In the genomic region with DNA sequence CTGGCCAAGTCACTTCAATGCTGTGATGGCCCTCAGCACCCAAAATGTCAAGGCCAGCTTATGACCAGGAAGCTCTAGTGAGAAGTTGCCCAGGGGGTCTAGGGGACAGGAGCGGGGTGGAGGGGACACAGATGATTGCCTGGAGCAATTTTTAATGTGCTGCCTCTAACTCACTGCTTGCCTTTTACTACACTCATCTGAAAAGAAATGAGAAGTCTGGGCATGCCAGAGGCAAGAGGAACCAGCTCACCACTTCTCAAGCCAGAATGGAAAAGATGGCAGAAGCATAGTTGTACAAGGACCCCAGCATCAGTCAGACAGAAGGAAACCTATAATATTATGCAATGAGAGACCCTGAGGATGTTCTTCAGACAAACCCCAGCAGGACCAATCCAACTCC, we compare ENCODE assay signal across 2 cellular contexts.
TF ChIP-seq lines count a peak whose summit lies in the region.

No MANE protein-coding gene starts in this region.

TF ChIP-seq in HepG2, 621 proteins besides CTCF, POLR2A, EP300 and RAD21:
- TF ChIP-seq TCF7L2 (IDR thresholded peaks at IDR 0.05; ENCODE audit: low read depth, low read length) (no peak), FOXM1 (CRISPR knock-in tag; IDR thresholded peaks at IDR 0.05) (no peak), GATA4 (IDR thresholded peaks at IDR 0.05; ENCODE audit: borderline replicate concordance, low read depth) (no peak), BHLHE40 (IDR thresholded peaks at IDR 0.05; ENCODE audit: low read length) (no peak), LBX2 (CRISPR knock-in tag; IDR thresholded peaks at IDR 0.05; ENCODE audit: borderline replicate concordance) (no peak), PRDM4 (CRISPR knock-in tag; IDR thresholded peaks at IDR 0.05; ENCODE audit: borderline replicate concordance) (no peak), ZNF343 (CRISPR knock-in tag; IDR thresholded peaks at IDR 0.05) (no peak), ZBTB46 (CRISPR knock-in tag; IDR thresholded peaks at IDR 0.05; ENCODE audit: borderline replicate concordance) (no peak), MTA1 (CRISPR knock-in tag; IDR thresholded peaks at IDR 0.05; ENCODE audit: borderline replicate concordance) (no peak), ZNF670 (CRISPR knock-in tag; IDR thresholded peaks at IDR 0.05; ENCODE audit: borderline replicate concordance) (no peak), ZNF687 (CRISPR knock-in tag; IDR thresholded peaks at IDR 0.05) (no peak), ZNF513 (CRISPR knock-in tag; conservative IDR thresholded peaks at IDR 0.05) (no peak)

TF ChIP-seq in endothelial cell of umbilical vein, 7 proteins besides CTCF, POLR2A, EP300 and RAD21:
- no peak for TF ChIP-seq GATA2 (IDR thresholded peaks at IDR 0.05; ENCODE audit: insufficient read depth, insufficient read length, low read depth, low read length)
- TF ChIP-seq MAX (IDR thresholded peaks at IDR 0.05; ENCODE audit: insufficient read depth, insufficient read length) = no peak
- TF ChIP-seq POLR2AphosphoS5 (IDR thresholded peaks at IDR 0.05; ENCODE audit: insufficient read depth, low read depth, low read length) = no peak
- no peak for TF ChIP-seq FOS (IDR thresholded peaks at IDR 0.05; ENCODE audit: borderline replicate concordance, insufficient read depth, low read length)
- no peak for TF ChIP-seq MYC (IDR thresholded peaks at IDR 0.05; ENCODE audit: low read depth, low read length)
- TF ChIP-seq EZH2 (IDR thresholded peaks at IDR 0.05; ENCODE audit: borderline replicate concordance, low read depth, low read length, severe bottlenecking) = no peak
- TF ChIP-seq JUN (IDR thresholded peaks at IDR 0.05; ENCODE audit: borderline replicate concordance, insufficient read depth, insufficient read length, low read depth) = no peak
